Comparison of ENCODE assay signal across 12 cellular contexts in the genomic region with DNA sequence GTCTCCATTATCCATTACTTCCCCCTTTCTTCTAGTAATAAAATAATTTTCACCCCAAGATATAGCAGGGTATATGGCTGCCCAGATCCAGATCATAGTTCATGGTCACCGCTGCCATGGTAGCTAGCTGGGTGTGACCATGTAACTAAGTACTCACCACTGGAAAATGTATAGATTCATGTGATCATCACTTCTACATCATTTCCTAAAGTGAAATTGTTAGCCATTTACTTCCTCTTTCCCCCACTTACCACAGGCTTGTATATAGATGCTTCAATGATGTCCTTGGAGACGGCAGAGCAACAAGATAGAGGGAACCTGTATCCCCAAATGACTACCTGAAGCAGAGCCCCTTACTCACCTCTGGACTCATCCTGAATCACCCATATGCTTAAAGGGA. TPM values are rescaled to one million over a fixed set of nuclear protein-coding genes. Genes with fewer than 3 reads are reported as not detected.
DNase-seq lines count a peak whose midpoint lies in the region; ATAC-seq and TF ChIP-seq lines count a peak whose summit lies in the region.
"Had no signal": no experiment of that assay in that cellular context is flagged by ENCODE, and none has a peak within 500 bp of the region (broad histone marks: within the 10 kb centered on the region; RNA-seq: fewer than 3 reads in every experiment).

No MANE protein-coding gene starts in this region.

- DNase-seq in mammary epithelial cell (no peak), breast epithelium (ENCODE audit: low spot score in 2 of 2) (no peak), brain microvascular endothelial cell (peak; percentile 19), anterior cingulate cortex (lab: John Stamatoyannopoulos, UW) (no peak), transverse colon (no peak)
- DNase-seq in stimulated activated naive CD8-positive, alpha-beta T cell treated with anti-CD3 and anti-CD28 coated beads, Interleukin-15, amount 100 ng/mL, for 72 hours = no peak
- DNase-seq: activated CD4-positive, alpha-beta T cell treated with anti-CD3 and anti-CD28 coated beads for 4 hours; NCI-H1694 had no signal

- H4K20me1 ChIP-seq in mammary epithelial cell (ENCODE audit: insufficient read depth, low read length) (no peaks in the 10 kb centered on the region), OCI-LY3 (ENCODE audit: insufficient read depth, low read length) (no peaks in the 10 kb centered on the region)

- no peak overlapping the region for H3K4me3 Mint-ChIP-seq in stimulated activated naive CD8-positive, alpha-beta T cell treated with anti-CD3 and anti-CD28 coated beads, Interleukin-15, amount 100 ng/mL, for 72 hours

- H3K27ac Mint-ChIP-seq in stimulated activated naive CD8-positive, alpha-beta T cell treated with anti-CD3 and anti-CD28 coated beads, Interleukin-15, amount 100 ng/mL, for 72 hours = no peak overlapping the region

- peak overlapping the region; percentile 26 for H3K9ac ChIP-seq in mammary epithelial cell (ENCODE audit: insufficient read depth, low read length)
- no peak overlapping the region for H3K9ac ChIP-seq in OCI-LY3 (ENCODE audit: low read length)

- H3K9me3 Mint-ChIP-seq in stimulated activated naive CD8-positive, alpha-beta T cell treated with anti-CD3 and anti-CD28 coated beads, Interleukin-15, amount 100 ng/mL, for 72 hours = peaks cover 0 to 7% of the 10 kb centered on the region in 2 donors

- 100% methylated on average over 2 of the region's 2 CpGs for WGBS in mammary epithelial cell (ENCODE audit: low coverage, missing lambda C conversion rate)
- WGBS in transverse colon (ENCODE audit: low coverage in 1 of 2), 2 donors = 78 to 100% methylated on average over 2 of the region's 2 CpGs

- dilution Hi-C loops in mammary epithelial cell (cut with HindIII; ENCODE audit: low sequenced_read_pairs) = no loop called here

- TF ChIP-seq CTCF in mammary epithelial cell (conservative IDR thresholded peaks at IDR 0.05 in 1 of 2, IDR thresholded peaks at IDR 0.05 in 1 of 2; ENCODE audit: extremely low read depth in 1 of 2, insufficient read depth in 1 of 2, low read depth in 1 of 2, low read length in 2 of 2) (no peak), breast epithelium (IDR thresholded peaks at IDR 0.05) (no peak), OCI-LY3 (IDR thresholded peaks at IDR 0.05; ENCODE audit: low read depth, low read length) (no peak), brain microvascular endothelial cell (IDR thresholded peaks at IDR 0.05; ENCODE audit: low read depth, low read length, missing control alignments) (no peak), transverse colon (IDR thresholded peaks at IDR 0.05) (no peak)

- no peaks in the 10 kb centered on the region for H3K27me3 ChIP-seq in mammary epithelial cell (ENCODE audit: insufficient read depth, low read length)
- no peaks in the 10 kb centered on the region for H3K27me3 ChIP-seq in breast epithelium
- H3K27me3 ChIP-seq in OCI-LY3 (ENCODE audit: low read depth, low read length) = no peaks in the 10 kb centered on the region
- H3K27me3 ChIP-seq in brain microvascular endothelial cell (replicated peaks) = no peaks in the 10 kb centered on the region
- H3K27me3 ChIP-seq in transverse colon = no peaks in the 10 kb centered on the region
- H3K27me3 ChIP-seq: suprapubic skin had no signal

- CTCF ChIA-PET in mammary epithelial cell (lab: Charles Lee; ENCODE audit: low non-redundant PET) = no interaction called here

- H2AFZ ChIP-seq in mammary epithelial cell (ENCODE audit: low read depth, low read length) (peak overlapping the region; percentile 60), OCI-LY3 (ENCODE audit: low read depth, low read length) (peak overlapping the region; percentile 69; the same call in 1 of the 2 replicates)

- peak; percentile 41 for ATAC-seq in stimulated activated naive CD8-positive, alpha-beta T cell treated with anti-CD3 and anti-CD28 coated beads, Interleukin-15, amount 100 ng/mL, for 72 hours
- no peak for ATAC-seq in HG02884 (IDR thresholded peaks at IDR 0.05; ENCODE audit: unreplicated experiment)
- ATAC-seq: HCT116 had no signal

- no TSS peak for BruUV-seq in mammary epithelial cell (replicated peaks; lab: Mats Ljungman, UMichigan)

- in situ Hi-C loops in mammary epithelial cell (cut with MboI; ENCODE audit: low sequenced_read_pairs in 2 of 2) = no loop called here
- in situ Hi-C loops in brain microvascular endothelial cell (cut with HindIII; ENCODE audit: low pct_ligation_motif_present, low sequenced_read_pairs) = no loop called here
- in situ Hi-C loops in transverse colon (cut with MboI; ENCODE audit: low pct_ligation_motif_present in 1 of 4, low pct_unique_long_range_greater_than_20kb in 1 of 4, low sequenced_read_pairs in 3 of 4) = no loop called here

- H3K27me3 Mint-ChIP-seq in stimulated activated naive CD8-positive, alpha-beta T cell treated with anti-CD3 and anti-CD28 coated beads, Interleukin-15, amount 100 ng/mL, for 72 hours = peaks cover 11% of the 10 kb centered on the region

- H3K4me2 ChIP-seq in mammary epithelial cell (ENCODE audit: insufficient read depth, low read depth, low read length) (no peak overlapping the region), OCI-LY3 (ENCODE audit: low read length) (peak overlapping the region; percentile 35)

- H3K36me3 ChIP-seq in mammary epithelial cell (ENCODE audit: insufficient read depth, low read length) (no peaks in the 10 kb centered on the region), breast epithelium (no peaks in the 10 kb centered on the region), OCI-LY3 (replicated peaks; ENCODE audit: low read depth, low read length) (no peaks in the 10 kb centered on the region), brain microvascular endothelial cell (replicated peaks) (no peaks in the 10 kb centered on the region), transverse colon (no peaks in the 10 kb centered on the region)
- H3K36me3 ChIP-seq: suprapubic skin had no signal

- H3K27ac ChIP-seq in mammary epithelial cell (ENCODE audit: insufficient read depth, low read depth, low read length) (peak overlapping the region; percentile 42), breast epithelium (no peak overlapping the region), OCI-LY3 (ENCODE audit: low read length) (no peak overlapping the region), brain microvascular endothelial cell (peak overlapping the region; percentile 70), transverse colon (no peak overlapping the region)
- H3K27ac ChIP-seq: suprapubic skin had no signal

- H3K4me1 ChIP-seq in mammary epithelial cell (ENCODE audit: insufficient read depth, low read length) (peaks cover 18% of the 10 kb centered on the region), breast epithelium (no peaks in the 10 kb centered on the region), OCI-LY3 (ENCODE audit: low read length) (peaks cover 43% of the 10 kb centered on the region), transverse colon (peaks cover 0 to 6% (median 0%) of the 10 kb centered on the region in 4 donors)
- H3K4me1 ChIP-seq: suprapubic skin had no signal

- no peak overlapping the region for H3K4me3 ChIP-seq in mammary epithelial cell (replicated peaks in 1 of 3; ENCODE audit: insufficient read depth in 1 of 3, low read depth in 2 of 3, low read length in 3 of 3)
- H3K4me3 ChIP-seq in breast epithelium = no peak overlapping the region
- H3K4me3 ChIP-seq in OCI-LY3 (ENCODE audit: low read length) = no peak overlapping the region
- no peak overlapping the region for H3K4me3 ChIP-seq in brain microvascular endothelial cell (ENCODE audit: low read depth, low read length)
- H3K4me3 ChIP-seq in transverse colon = no peak overlapping the region
- H3K4me3 ChIP-seq: suprapubic skin had no signal

- no peak for TF ChIP-seq POLR2A in breast epithelium (IDR thresholded peaks at IDR 0.05)
- TF ChIP-seq POLR2A in transverse colon (IDR thresholded peaks at IDR 0.05) = no peak

- intact Hi-C loops in mammary epithelial cell (cut with micrococcal nuclease) (no loop called here), breast epithelium (cut with DNase I; ENCODE audit: low total_unique reads) (loop anchor here (10.0 kb wide), 1 partner anchor 94 kb away; no protein-coding TSS in a partner anchor), transverse colon (cut with DNase I; ENCODE audit: low total_unique reads) (no loop called here)

- no peaks in the 10 kb centered on the region for H3K79me2 ChIP-seq in mammary epithelial cell (ENCODE audit: insufficient read depth, low read length)
- H3K79me2 ChIP-seq in OCI-LY3 (ENCODE audit: low read length) = no peaks in the 10 kb centered on the region

- peaks cover 43% of the 10 kb centered on the region for H3K4me1 Mint-ChIP-seq in stimulated activated naive CD8-positive, alpha-beta T cell treated with anti-CD3 and anti-CD28 coated beads, Interleukin-15, amount 100 ng/mL, for 72 hours

- TF ChIP-seq EP300 in transverse colon (IDR thresholded peaks at IDR 0.05; ENCODE audit: low read depth) = no peak

- H3K9me3 ChIP-seq in mammary epithelial cell (replicated peaks; ENCODE audit: insufficient read depth, low read length) (no peaks in the 10 kb centered on the region), breast epithelium (no peaks in the 10 kb centered on the region), OCI-LY3 (ENCODE audit: insufficient read depth, low read length) (no peaks in the 10 kb centered on the region), transverse colon (no peaks in the 10 kb centered on the region)
- H3K9me3 ChIP-seq: suprapubic skin had no signal

RNA-seq across cellular contexts. Expression of gene EYA3, which starts 22.7 kb away (rescaled TPM):
- total RNA-seq in mammary epithelial cell (10 to 100 TPM; 12.3 to 21.9 TPM), breast epithelium (10 to 100 TPM; 12.2 to 22.6 (median 18.1) TPM), transverse colon (10 to 100 TPM; 14.6 to 50.2 (median 18.5) TPM)
- polyA plus RNA-seq in mammary epithelial cell = 13.5 TPM
- polyA minus RNA-seq in mammary epithelial cell = 28.6 TPM

Comparison
In these comparisons a context has a peak if more than half of its experiments do, and no peak if none do; other contexts are left out.
1. H3K27ac ChIP-seq: peak in mammary epithelial cell (single experiment) and brain microvascular endothelial cell (single experiment); none in breast epithelium (0 of 2), OCI-LY3 (single experiment) and transverse colon (0 of 4).